Comparison of ENCODE assay signal across 1 cellular context in genomic region chr2:180938419-180938818, GRCh38.
TF ChIP-seq lines count a peak whose summit lies in the region.

No MANE protein-coding gene starts in this region.

TF ChIP-seq in GM12878, 131 proteins besides CTCF, POLR2A, EP300 and RAD21 (continued from another document):
- TF ChIP-seq, protein P1, sequence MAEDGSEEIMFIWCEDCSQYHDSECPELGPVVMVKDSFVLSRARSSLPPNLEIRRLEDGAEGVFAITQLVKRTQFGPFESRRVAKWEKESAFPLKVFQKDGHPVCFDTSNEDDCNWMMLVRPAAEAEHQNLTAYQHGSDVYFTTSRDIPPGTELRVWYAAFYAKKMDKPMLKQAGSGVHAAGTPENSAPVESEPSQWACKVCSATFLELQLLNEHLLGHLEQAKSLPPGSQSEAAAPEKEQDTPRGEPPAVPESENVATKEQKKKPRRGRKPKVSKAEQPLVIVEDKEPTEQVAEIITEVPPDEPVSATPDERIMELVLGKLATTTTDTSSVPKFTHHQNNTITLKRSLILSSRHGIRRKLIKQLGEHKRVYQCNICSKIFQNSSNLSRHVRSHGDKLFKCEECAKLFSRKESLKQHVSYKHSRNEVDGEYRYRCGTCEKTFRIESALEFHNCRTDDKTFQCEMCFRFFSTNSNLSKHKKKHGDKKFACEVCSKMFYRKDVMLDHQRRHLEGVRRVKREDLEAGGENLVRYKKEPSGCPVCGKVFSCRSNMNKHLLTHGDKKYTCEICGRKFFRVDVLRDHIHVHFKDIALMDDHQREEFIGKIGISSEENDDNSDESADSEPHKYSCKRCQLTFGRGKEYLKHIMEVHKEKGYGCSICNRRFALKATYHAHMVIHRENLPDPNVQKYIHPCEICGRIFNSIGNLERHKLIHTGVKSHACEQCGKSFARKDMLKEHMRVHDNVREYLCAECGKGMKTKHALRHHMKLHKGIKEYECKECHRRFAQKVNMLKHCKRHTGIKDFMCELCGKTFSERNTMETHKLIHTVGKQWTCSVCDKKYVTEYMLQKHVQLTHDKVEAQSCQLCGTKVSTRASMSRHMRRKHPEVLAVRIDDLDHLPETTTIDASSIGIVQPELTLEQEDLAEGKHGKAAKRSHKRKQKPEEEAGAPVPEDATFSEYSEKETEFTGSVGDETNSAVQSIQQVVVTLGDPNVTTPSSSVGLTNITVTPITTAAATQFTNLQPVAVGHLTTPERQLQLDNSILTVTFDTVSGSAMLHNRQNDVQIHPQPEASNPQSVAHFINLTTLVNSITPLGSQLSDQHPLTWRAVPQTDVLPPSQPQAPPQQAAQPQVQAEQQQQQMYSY (CRISPR knock-in tag; IDR thresholded peaks at IDR 0.05) = no peak
- no peak for TF ChIP-seq NKRF (conservative IDR thresholded peaks at IDR 0.05)
- no peak for TF ChIP-seq RFX5 (IDR thresholded peaks at IDR 0.05; ENCODE audit: low read depth, low read length)
- TF ChIP-seq MYB (IDR thresholded peaks at IDR 0.05; ENCODE audit: borderline replicate concordance, low read depth, low read length) = no peak
- no peak for TF ChIP-seq ZNF217 (IDR thresholded peaks at IDR 0.05)
- no peak for TF ChIP-seq LARP7 (IDR thresholded peaks at IDR 0.05)
- no peak for TF ChIP-seq MEF2A (IDR thresholded peaks at IDR 0.05; ENCODE audit: insufficient read depth, low read depth, low read length)
- no peak for TF ChIP-seq HDGF (IDR thresholded peaks at IDR 0.05)
- no peak for TF ChIP-seq TCF7 (IDR thresholded peaks at IDR 0.05; ENCODE audit: borderline replicate concordance)
- no peak for TF ChIP-seq ETV6 (conservative IDR thresholded peaks at IDR 0.05 in 1 of 2, IDR thresholded peaks at IDR 0.05 in 1 of 2; ENCODE audit: borderline replicate concordance in 1 of 2, low read depth in 1 of 2)
- no peak for TF ChIP-seq CBX5 (IDR thresholded peaks at IDR 0.05; ENCODE audit: low read depth)
- TF ChIP-seq USF1 (IDR thresholded peaks at IDR 0.05; ENCODE audit: borderline replicate concordance, extremely low read length, insufficient read depth, low read depth, low read length) = no peak
- TF ChIP-seq NFIC (IDR thresholded peaks at IDR 0.05; ENCODE audit: low read depth, low read length) = no peak
- TF ChIP-seq POLR2AphosphoS5 (IDR thresholded peaks at IDR 0.05; ENCODE audit: low read length) = no peak
